In the genomic region with DNA sequence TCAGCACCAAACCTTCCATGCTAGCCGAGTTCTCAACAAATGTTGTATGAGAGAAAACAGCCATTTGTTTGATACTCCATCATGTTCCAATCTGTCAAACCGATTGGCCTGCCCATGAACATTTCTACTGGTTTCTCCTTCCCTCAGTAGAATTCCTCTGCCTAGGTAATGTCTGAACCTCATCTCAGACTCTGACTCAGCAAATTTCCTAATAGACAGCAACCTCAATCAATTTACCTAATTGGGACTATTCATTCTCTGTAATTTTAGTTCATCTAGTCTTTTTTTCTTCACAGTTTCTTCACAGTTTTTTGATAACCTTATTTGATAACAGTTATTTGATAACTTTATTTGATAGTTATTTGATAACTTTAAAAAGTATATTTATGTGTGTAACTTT, we compare ENCODE assay signal across 2 cellular contexts.
TF ChIP-seq lines count a peak whose summit lies in the region.

No MANE protein-coding gene starts in this region.

TF ChIP-seq in HepG2, 621 proteins besides CTCF, POLR2A, EP300 and RAD21:
- TF ChIP-seq MAFF (IDR thresholded peaks at IDR 0.05; ENCODE audit: low read depth, low read length) = peak; percentile 81
- peak; percentile 26; the same call in 1 of the 2 replicates for TF ChIP-seq NFE2L2 (IDR thresholded peaks at IDR 0.05; ENCODE audit: low read length)
- TF ChIP-seq MAFK (conservative IDR thresholded peaks at IDR 0.05 in 1 of 2, IDR thresholded peaks at IDR 0.05 in 1 of 2; ENCODE audit: low read length in 2 of 2) = peak; percentile 68 to 90
- TF ChIP-seq KLF13 (CRISPR knock-in tag; IDR thresholded peaks at IDR 0.05) = no peak

TF ChIP-seq in H1, 55 proteins besides CTCF, POLR2A, EP300 and RAD21:
- no peak for TF ChIP-seq BRCA1 (IDR thresholded peaks at IDR 0.05; ENCODE audit: low read depth, low read length)
- TF ChIP-seq HDAC2 (IDR thresholded peaks at IDR 0.05; ENCODE audit: borderline replicate concordance in 1 of 2, low read depth in 2 of 2, low read length in 2 of 2) = no peak
- TF ChIP-seq MAFK (IDR thresholded peaks at IDR 0.05; ENCODE audit: low read depth, low read length) = 0 out of 2 replicates have a peak, but pooled peaks have one; percentile 24
- TF ChIP-seq CEBPB (IDR thresholded peaks at IDR 0.05; ENCODE audit: low read depth, low read length) = no peak
